ENCODE assay signal across 18 cellular contexts in the genomic region with DNA sequence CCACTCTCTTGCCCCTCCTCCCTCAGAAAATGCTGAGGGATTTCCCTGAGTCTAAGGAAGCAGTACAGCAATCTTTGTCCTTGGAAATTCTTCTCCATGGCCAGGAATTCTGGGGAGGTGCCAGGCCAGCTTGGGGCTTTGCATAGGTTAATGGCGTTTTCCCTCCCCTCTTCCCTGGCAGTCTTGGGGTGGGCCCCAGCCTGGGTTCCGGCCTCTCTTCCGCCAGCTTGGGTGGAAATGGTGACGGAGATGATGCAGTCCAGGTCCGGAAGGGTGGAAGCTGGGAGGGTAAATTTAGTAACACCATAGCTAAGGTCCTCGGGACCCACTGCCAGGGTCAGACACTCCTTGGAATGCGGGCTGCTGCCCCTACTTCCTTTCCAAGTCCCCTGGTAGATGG. TPM values are rescaled to one million over a fixed set of nuclear protein-coding genes. Genes with fewer than 3 reads are reported as not detected.
DNase-seq lines count a peak whose midpoint lies in the region; ATAC-seq, FAIRE-seq and TF ChIP-seq lines count a peak whose summit lies in the region.
"Had no signal": no experiment of that assay in that cellular context is flagged by ENCODE, and none has a peak within 500 bp of the region (broad histone marks: within the 10 kb centered on the region; RNA-seq: fewer than 3 reads in every experiment).

No MANE protein-coding gene starts in this region.

- H4K91ac ChIP-seq in IMR-90 (ENCODE audit: insufficient read depth, low read depth, low read length), result peak overlapping the region; percentile 90
- peak overlapping the region; percentile 12 for H4K91ac ChIP-seq in H1 (replicated peaks; ENCODE audit: insufficient read length, low read length)

- H3K27ac ChIP-seq in IMR-90 (ENCODE audit: insufficient read depth, low read length), result peak overlapping the region; percentile 60
- no peak overlapping the region for H3K27ac ChIP-seq in H1 (ENCODE audit: low read depth, low read length)
- peak overlapping the region in 1 of 3 donors; percentile 51 for H3K27ac ChIP-seq in right lobe of liver
- H3K27ac ChIP-seq in skin epidermis, result peak overlapping the region in 11 of 21 experiments; percentile 0 to 73 (median 52)
- H3K27ac ChIP-seq: C4-2B, WERI-Rb-1 had no signal

- no peak for TF ChIP-seq EP300 in H1 (IDR thresholded peaks at IDR 0.05; ENCODE audit: borderline replicate concordance in 1 of 2, low read depth in 2 of 2, low read length in 2 of 2)

- H3K27me3 ChIP-seq in IMR-90 (ENCODE audit: control insufficient read depth, insufficient read depth, low read length) (no peaks in the 10 kb centered on the region), H1 (replicated peaks in 1 of 4; ENCODE audit: control insufficient read depth in 3 of 4, extremely low read depth in 1 of 4, insufficient read depth in 3 of 4, low read length in 3 of 4) (peaks cover 32 to 42% (median 37%) of the 10 kb centered on the region in 4 experiments), right lobe of liver (peaks cover 0 to 9% of the 10 kb centered on the region in 2 donors)

- H2AK9ac ChIP-seq in IMR-90 (replicated peaks; ENCODE audit: low read depth, low read length, poor library complexity), result peak overlapping the region; percentile 97

- H3K18ac ChIP-seq in IMR-90 (ENCODE audit: low read depth, low read length) (peak overlapping the region; percentile 62), H1 (ENCODE audit: extremely low read depth, low read length) (peak overlapping the region; percentile 3; the same call in 1 of the 2 replicates)

- WGBS in IMR-90 (ENCODE audit: extremely low coverage in 2 of 2, insufficient read length in 1 of 2), 2 experiments, result no CpG with 5 or more reads among the region's 7 CpGs
- WGBS in H1 (ENCODE audit: extremely low coverage in 1 of 2, insufficient coverage in 1 of 2, insufficient read length in 1 of 2, insufficient replicate concordance in 2 of 2, low coverage in 1 of 2, low lambda C conversion rate in 2 of 2, missing lambda C conversion rate in 1 of 2), 2 experiments, result 83% methylated on average over 7 of the region's 7 CpGs; no CpG with 5 or more reads in 1 of the 2 experiments
- WGBS in right lobe of liver (ENCODE audit: insufficient coverage, low coverage, low lambda C conversion rate, missing lambda C conversion rate), result 44% methylated on average over 6 of the region's 7 CpGs

- H2BK12ac ChIP-seq in H1 (ENCODE audit: low read depth, low read length), result peak overlapping the region; percentile 3; the same call in 1 of the 2 replicates

- ATAC-seq in IMR-90 (ENCODE audit: low read depth), result no peak
- peak; percentile 2 to 15 (median 11) for ATAC-seq in right lobe of liver
- no peak for ATAC-seq in stimulated activated naive B cell treated with anti-CD40 and anti-IgM and Interleukin-4, amounts not matched to agents 10 μg/mL and 1 μg/mL and 100 μg/mL, for 72 hours (replicated peaks)
- ATAC-seq: naive thymus-derived CD4-positive, alpha-beta T cell; Panc1; stimulated activated naive CD8-positive, alpha-beta T cell treated with anti-CD3 and anti-CD28 coated beads, Interleukin-15, Interleukin-2, amounts not matched to agents 100 U/mL and 50 U/mL, for 24 hours had no signal

- POLR2A ChIA-PET in IMR-90 (lab: Charles Lee; ENCODE audit: unreplicated experiment) (no interaction called here), H1 (lab: Charles Lee; ENCODE audit: partially characterized antibody) (interaction anchor here (0.6 to 28.7 kb wide), 7 partner anchors 8 to 180 kb away, joined by 3 to 574 read pairs (median 4); a partner anchor contains a TSS)

- H2BK20ac ChIP-seq in IMR-90 (ENCODE audit: low read depth, low read length), result peak overlapping the region; percentile 71
- peak overlapping the region; percentile 8; the same call in 1 of the 2 replicates for H2BK20ac ChIP-seq in H1 (ENCODE audit: low read length)

- intact Hi-C loops in IMR-90 (cut with micrococcal nuclease), result no loop called here
- intact Hi-C loops in right lobe of liver (cut with DNase I), result no loop called here
- intact Hi-C loops in activated CD4-positive, alpha-beta T cell treated with anti-CD3 and anti-CD28 coated beads, Interleukin-2, amount 10 ng/mL, durations not matched to agents 24 days and 14 days (cut with micrococcal nuclease), result no loop called here

- H2AK5ac ChIP-seq in IMR-90 (ENCODE audit: low read depth, low read length), result peak overlapping the region; percentile 92
- H2AK5ac ChIP-seq in H1 (ENCODE audit: low read depth, low read length), result no peak overlapping the region

- H3K4me2 ChIP-seq in IMR-90 (ENCODE audit: low read depth, low read length) (peak overlapping the region; percentile 53), H1 (ENCODE audit: insufficient read depth in 1 of 2, low read depth in 2 of 2, low read length in 2 of 2) (0 out of 4 replicates have a peak overlapping the region, but pooled peaks have one; percentile 7 to 12)

- in situ Hi-C loops in IMR-90 (cut with MboI; ENCODE audit: low sequenced_read_pairs), result no loop called here

- H3K4ac ChIP-seq in IMR-90 (ENCODE audit: low read depth, low read length) (peak overlapping the region; percentile 94), H1 (replicated peaks; ENCODE audit: insufficient read length, low read depth, low read length) (no peak overlapping the region)

- H3K4me3 Mint-ChIP-seq in activated CD4-positive, alpha-beta T cell treated with anti-CD3 and anti-CD28 coated beads, Interleukin-2, amount 10 ng/mL, durations not matched to agents 24 days and 14 days, result no peak overlapping the region
- H3K4me3 Mint-ChIP-seq in stimulated activated naive B cell treated with anti-CD40 and anti-IgM and Interleukin-4, amounts not matched to agents 10 μg/mL and 1 μg/mL and 100 μg/mL, for 72 hours, result no peak overlapping the region
- H3K4me3 Mint-ChIP-seq: activated T-helper 1 cell treated with anti-CD3 and anti-CD28 coated beads, Interleukin-12 subunit alpha, Interleukin-12 subunit beta, Interleukin-2, Interleukin-4 antibody, amounts not matched to agents 30 ng/mL and 10 ng/mL and 1 ng/mL, durations not matched to agents 14 hours and 24 hours and 36 hours; dendritic cell treated with granulocyte-macrophage colony-stimulating factor and Interleukin-4, amounts not matched to agents 40 ng/mL and 50 ng/mL, for 4 days; naive thymus-derived CD4-positive, alpha-beta T cell had no signal

- DNase-seq in IMR-90, result peak; percentile 23
- DNase-seq in H1 (ENCODE audit: low read depth in 1 of 2, low spot score in 2 of 2), result no peak
- peak in 2 of 3 donors; percentile 41 to 51 for DNase-seq in right lobe of liver
- DNase-seq in activated CD4-positive, alpha-beta T cell treated with anti-CD3 and anti-CD28 coated beads, Interleukin-2, amount 10 ng/mL, durations not matched to agents 24 days and 14 days, result no peak
- no peak for DNase-seq in DMS114 treated with DMSO at 0.1 percent for 48 hours (lab: John Stamatoyannopoulos, UW; ENCODE audit: unreplicated experiment)
- no peak for DNase-seq in stimulated activated naive B cell treated with anti-CD40 and anti-IgM and Interleukin-4, amounts not matched to agents 10 μg/mL and 1 μg/mL and 100 μg/mL, for 72 hours
- DNase-seq in SIG-M5 treated with dmso at 0.1 percent for 504 hours (lab: John Stamatoyannopoulos, UW; ENCODE audit: unreplicated experiment), result no peak
- DNase-seq: hippocampal formation; NCI-H2171 treated with DMSO at 0.1 percent for 48 hours; stimulated activated CD4-positive, alpha-beta T cell treated with anti-CD3 and anti-CD28 coated beads, Interleukin-1b, Interleukin-23, amount 100 ng/mL, for 48 hours; stimulated activated naive CD8-positive, alpha-beta T cell treated with anti-CD3 and anti-CD28 coated beads, Interleukin-15, Interleukin-2, amounts not matched to agents 100 U/mL and 50 U/mL, for 24 hours; WERI-Rb-1 had no signal

- H3K27ac Mint-ChIP-seq in activated CD4-positive, alpha-beta T cell treated with anti-CD3 and anti-CD28 coated beads, Interleukin-2, amount 10 ng/mL, durations not matched to agents 24 days and 14 days, result no peak overlapping the region
- no peak overlapping the region for H3K27ac Mint-ChIP-seq in stimulated activated naive B cell treated with anti-CD40 and anti-IgM and Interleukin-4, amounts not matched to agents 10 μg/mL and 1 μg/mL and 100 μg/mL, for 72 hours
- H3K27ac Mint-ChIP-seq: activated T-helper 1 cell treated with anti-CD3 and anti-CD28 coated beads, Interleukin-12 subunit alpha, Interleukin-12 subunit beta, Interleukin-2, Interleukin-4 antibody, amounts not matched to agents 30 ng/mL and 10 ng/mL and 1 ng/mL, durations not matched to agents 14 hours and 24 hours and 36 hours; dendritic cell treated with granulocyte-macrophage colony-stimulating factor and Interleukin-4, amounts not matched to agents 40 ng/mL and 50 ng/mL, for 4 days; naive thymus-derived CD4-positive, alpha-beta T cell had no signal

- H2BK15ac ChIP-seq in IMR-90 (ENCODE audit: low read depth, low read length), result peak overlapping the region; percentile 12; the same call in 1 of the 3 replicates
- H2BK15ac ChIP-seq in H1 (ENCODE audit: low read length), result no peak overlapping the region

- peaks cover 21% of the 10 kb centered on the region for H3K4me1 Mint-ChIP-seq in activated CD4-positive, alpha-beta T cell treated with anti-CD3 and anti-CD28 coated beads, Interleukin-2, amount 10 ng/mL, durations not matched to agents 24 days and 14 days
- peaks cover 19 to 30% of the 10 kb centered on the region in 2 donors for H3K4me1 Mint-ChIP-seq in stimulated activated naive B cell treated with anti-CD40 and anti-IgM and Interleukin-4, amounts not matched to agents 10 μg/mL and 1 μg/mL and 100 μg/mL, for 72 hours

- peak overlapping the region; percentile 83 for H2BK120ac ChIP-seq in IMR-90 (ENCODE audit: low read depth, low read length)
- H2BK120ac ChIP-seq in H1 (replicated peaks; ENCODE audit: low read depth, low read length), result peak overlapping the region; percentile 1

- peaks cover 32% of the 10 kb centered on the region; the same call in 1 of the 2 replicates for H3K23me2 ChIP-seq in H1 (ENCODE audit: low read depth, low read length)

- H3K9ac ChIP-seq in IMR-90 (ENCODE audit: low read depth, low read length), result peak overlapping the region; percentile 57
- H3K9ac ChIP-seq in H1 (replicated peaks in 1 of 4; ENCODE audit: extremely low read depth in 1 of 4, low read depth in 3 of 4, low read length in 3 of 4), result no peak overlapping the region

- H3K79me2 ChIP-seq in H1 (ENCODE audit: control insufficient read depth in 1 of 2, insufficient read depth in 2 of 2, low read length in 2 of 2), result no peaks in the 10 kb centered on the region

- H3K9me3 ChIP-seq in IMR-90 (ENCODE audit: control insufficient read depth, insufficient read depth, low read length), result no peaks in the 10 kb centered on the region
- no peaks in the 10 kb centered on the region; a peak in 1 of 4 replicates for H3K9me3 ChIP-seq in H1 (ENCODE audit: insufficient read depth in 2 of 2, low read depth in 1 of 2, low read length in 1 of 2)
- no peaks in the 10 kb centered on the region for H3K9me3 ChIP-seq in right lobe of liver

- H4K5ac ChIP-seq in IMR-90 (ENCODE audit: low read depth, low read length) (peak overlapping the region; percentile 79), H1 (ENCODE audit: insufficient read length, low read depth, low read length) (peak overlapping the region; percentile 2)

- H3K27me3 Mint-ChIP-seq in activated CD4-positive, alpha-beta T cell treated with anti-CD3 and anti-CD28 coated beads, Interleukin-2, amount 10 ng/mL, durations not matched to agents 24 days and 14 days, result peaks cover 28% of the 10 kb centered on the region
- peaks cover 48% of the 10 kb centered on the region in 2 donors for H3K27me3 Mint-ChIP-seq in stimulated activated naive B cell treated with anti-CD40 and anti-IgM and Interleukin-4, amounts not matched to agents 10 μg/mL and 1 μg/mL and 100 μg/mL, for 72 hours

- TF ChIP-seq POLR2A in IMR-90 (IDR thresholded peaks at IDR 0.05; ENCODE audit: low read depth, low read length) (no peak), H1 (IDR thresholded peaks at IDR 0.05; ENCODE audit: control extremely low read depth in 1 of 2, low read depth in 2 of 2, low read length in 2 of 2) (no peak), right lobe of liver (IDR thresholded peaks at IDR 0.05) (no peak)

- H3K36me3 ChIP-seq in IMR-90 (ENCODE audit: control insufficient read depth, insufficient read depth, low read length), result peaks cover 35% of the 10 kb centered on the region
- peaks cover 0 to 12% (median 0%) of the 10 kb centered on the region in 4 experiments; a peak in 1 of 8 replicates for H3K36me3 ChIP-seq in H1 (ENCODE audit: control insufficient read depth in 2 of 4, insufficient read depth in 4 of 4, low read length in 3 of 4)
- no peaks in the 10 kb centered on the region for H3K36me3 ChIP-seq in right lobe of liver
- H3K36me3 ChIP-seq: WERI-Rb-1 had no signal

- peak overlapping the region; percentile 95 for H3K14ac ChIP-seq in IMR-90 (replicated peaks; ENCODE audit: low read depth, low read length)
- H3K14ac ChIP-seq in H1 (ENCODE audit: insufficient read length), result no peak overlapping the region

- TF ChIP-seq RAD21 in IMR-90 (IDR thresholded peaks at IDR 0.05; ENCODE audit: low read length) (no peak), H1 (IDR thresholded peaks at IDR 0.05 in 1 of 2, conservative IDR thresholded peaks at IDR 0.05 in 1 of 2; ENCODE audit: low read depth in 2 of 2, low read length in 2 of 2) (no peak)

- peaks cover 6% of the 10 kb centered on the region for H3K36me3 Mint-ChIP-seq in activated CD4-positive, alpha-beta T cell treated with anti-CD3 and anti-CD28 coated beads, Interleukin-2, amount 10 ng/mL, durations not matched to agents 24 days and 14 days (ENCODE audit: low read depth)
- H3K36me3 Mint-ChIP-seq in stimulated activated naive B cell treated with anti-CD40 and anti-IgM and Interleukin-4, amounts not matched to agents 10 μg/mL and 1 μg/mL and 100 μg/mL, for 72 hours, result peaks cover 1 to 3% of the 10 kb centered on the region in 2 donors

- H3K56ac ChIP-seq in IMR-90 (ENCODE audit: extremely low read depth, insufficient read depth, low read length) (no peak overlapping the region), H1 (replicated peaks; ENCODE audit: insufficient read length, low read depth, low read length) (no peak overlapping the region)

- H3K79me1 ChIP-seq in IMR-90 (ENCODE audit: low read depth in 1 of 2, low read length in 2 of 2) (peaks cover 26 to 60% of the 10 kb centered on the region in 2 experiments; a peak in 3 of 4 replicates), H1 (ENCODE audit: low read depth, low read length) (no peaks in the 10 kb centered on the region)

- peak overlapping the region; percentile 54 for H2AFZ ChIP-seq in IMR-90 (replicated peaks; ENCODE audit: low read length, poor library complexity)
- peak overlapping the region; percentile 22; the same call in 1 of the 2 replicates for H2AFZ ChIP-seq in H1 (ENCODE audit: low read length)

- H4K8ac ChIP-seq in IMR-90 (ENCODE audit: low read depth in 2 of 2, low read length in 2 of 2) (peak overlapping the region; percentile 13 to 86; a peak in 3 of 4 replicates), H1 (ENCODE audit: extremely low read depth, insufficient read depth, low read length) (no peak overlapping the region)

- peak overlapping the region; percentile 82 for H2BK5ac ChIP-seq in IMR-90 (ENCODE audit: low read depth, low read length, poor library complexity, severe bottlenecking)
- no peak overlapping the region; the same call in 1 of the 2 replicates for H2BK5ac ChIP-seq in H1 (ENCODE audit: low read depth, low read length)

- peaks cover 35% of the 10 kb centered on the region for H3K9me1 ChIP-seq in IMR-90 (ENCODE audit: insufficient read depth, low read length)

- H3K9me3 Mint-ChIP-seq in activated CD4-positive, alpha-beta T cell treated with anti-CD3 and anti-CD28 coated beads, Interleukin-2, amount 10 ng/mL, durations not matched to agents 24 days and 14 days, result no peaks in the 10 kb centered on the region
- H3K9me3 Mint-ChIP-seq in stimulated activated naive B cell treated with anti-CD40 and anti-IgM and Interleukin-4, amounts not matched to agents 10 μg/mL and 1 μg/mL and 100 μg/mL, for 72 hours, result no peaks in the 10 kb centered on the region
- H3K9me3 Mint-ChIP-seq: activated T-helper 1 cell treated with anti-CD3 and anti-CD28 coated beads, Interleukin-12 subunit alpha, Interleukin-12 subunit beta, Interleukin-2, Interleukin-4 antibody, amounts not matched to agents 30 ng/mL and 10 ng/mL and 1 ng/mL, durations not matched to agents 14 hours and 24 hours and 36 hours; dendritic cell treated with granulocyte-macrophage colony-stimulating factor and Interleukin-4, amounts not matched to agents 40 ng/mL and 50 ng/mL, for 4 days; naive thymus-derived CD4-positive, alpha-beta T cell had no signal

- dilution Hi-C loops in IMR-90 (cut with HindIII; ENCODE audit: low sequenced_read_pairs, unreplicated experiment), result no loop called here

- peak overlapping the region; percentile 87 for H3K23ac ChIP-seq in IMR-90 (ENCODE audit: low read depth, low read length)
- H3K23ac ChIP-seq in H1 (ENCODE audit: insufficient read length), result no peak overlapping the region

- peaks cover 29% of the 10 kb centered on the region for H3K4me1 ChIP-seq in IMR-90 (ENCODE audit: control insufficient read depth, insufficient read depth, low read length)
- peaks cover 15 to 57% (median 33%) of the 10 kb centered on the region in 4 experiments for H3K4me1 ChIP-seq in H1 (replicated peaks in 1 of 4; ENCODE audit: control insufficient read depth in 3 of 4, insufficient read depth in 4 of 4, low read length in 3 of 4)
- peaks cover 0 to 15% (median 4%) of the 10 kb centered on the region in 4 donors for H3K4me1 ChIP-seq in right lobe of liver

- H3K4me3 ChIP-seq in IMR-90 (ENCODE audit: insufficient read depth, low read depth, low read length), result no peak overlapping the region
- H3K4me3 ChIP-seq in H1 (ENCODE audit: extremely low read depth in 1 of 4, insufficient read depth in 2 of 4, low read depth in 3 of 4, low read length in 4 of 4), result 0 out of 8 replicates have a peak overlapping the region, but pooled peaks of 1 of the 4 experiments have one; percentile 5
- H3K4me3 ChIP-seq in right lobe of liver, result no peak overlapping the region
- H3K4me3 ChIP-seq in skin epidermis, result no peak overlapping the region

- H4K20me1 ChIP-seq in IMR-90 (ENCODE audit: insufficient read depth, low read length) (peaks cover 10% of the 10 kb centered on the region), H1 (replicated peaks in 1 of 2; ENCODE audit: control insufficient read depth in 1 of 2, insufficient read depth in 2 of 2, low read length in 2 of 2) (peaks cover 0 to 7% of the 10 kb centered on the region in 2 experiments)

- no TSS peak for BruUV-seq in IMR-90 (replicated peaks; lab: Mats Ljungman, UMichigan)

- CTCF ChIA-PET in IMR-90 (lab: Yijun Ruan, JAX), result interaction anchor here (0.7 to 1.2 kb wide), 3 partner anchors 9 to 36 kb away, joined by 4 to 9 read pairs (median 5); no protein-coding TSS in a partner anchor
- CTCF ChIA-PET in H1 (lab: Charles Lee; ENCODE audit: partially characterized antibody), result interaction anchor here (0.6 to 25.3 kb wide), 10 partner anchors 12 to 556 kb away, joined by 3 to 435 read pairs (median 4); a partner anchor contains a TSS

- TF ChIP-seq CTCF in IMR-90 (conservative IDR thresholded peaks at IDR 0.05; ENCODE audit: low read depth, low read length), result no peak
- no peak for TF ChIP-seq CTCF in H1 (IDR thresholded peaks at IDR 0.05; ENCODE audit: control extremely low read depth in 1 of 3, insufficient read depth in 1 of 3, low read depth in 1 of 3, low read length in 3 of 3)
- TF ChIP-seq CTCF in right lobe of liver (IDR thresholded peaks at IDR 0.05), result no peak

- no peak for FAIRE-seq in H1 (lab: Jason Lieb, UNC)

RNA-seq across cellular contexts. Expression of a gene that starts 5.0 kb away (rescaled TPM):
- total RNA-seq in IMR-90 (2012; rRNA removed) (40.0 and 41.7 TPM in 2 replicates), right lobe of liver (10 to 100 TPM in 1 of 6 experiments, 1 to 10 TPM in 5; 5.4 to 11.7 (median 6.3) TPM)
- polyA plus RNA-seq in IMR-90 (2012; rRNA removed) (90.4 and 96.4 TPM in 2 replicates), H1 (2011; rRNA removed) (53.9 and 70.6 TPM in 2 replicates)
- 60.4 and 83.0 TPM in 2 replicates for polyA plus RNA-seq in IMR-90 (2012; cell fraction: cytosol; rRNA removed)
- 350 and 414 TPM in 2 replicates for polyA plus RNA-seq in IMR-90 (2012; cell fraction: nucleus; rRNA removed; ENCODE audit: low replicate concordance)
- 74.8 and 74.9 TPM in 2 replicates for total RNA-seq in H1 (2021; fragmentation: NEBNext Ultra II Directional; extraction: Animal tissue kit (Norgen Biotek cat#: 25700))
- 66.4 TPM for polyA plus RNA-seq in H1 (2011; cell fraction: cytosol; rRNA removed)
- 211 TPM for polyA plus RNA-seq in H1 (2011; cell fraction: nucleus; rRNA removed)
- 47.2 to 67.0 TPM (median 64.5 TPM) in 4 replicates for polyA plus RNA-seq in H1 (2012, experiment 1 of 2)
- polyA plus RNA-seq in H1 (2012, experiment 2 of 2), result 57.7 TPM
- polyA plus RNA-seq in H1 (2013, experiment 1 of 2), result 44.2 TPM
- polyA plus RNA-seq in H1 (2013, experiment 2 of 2), result 40.0 TPM
- polyA minus RNA-seq in H1 (2011; rRNA and poly(A)+ RNA removed), result 57.0 and 74.3 TPM in 2 replicates
- polyA minus RNA-seq in H1 (2011; cell fraction: cytosol; rRNA and poly(A)+ RNA removed), result 57.3 TPM
- 100 TPM for polyA minus RNA-seq in H1 (2011; cell fraction: nucleus; rRNA and poly(A)+ RNA removed)
- 1.3 and 1.7 TPM in 2 replicates for total RNA-seq in activated CD4-positive, alpha-beta T cell treated with anti-CD3 and anti-CD28 coated beads, Interleukin-2, amount 10 ng/mL, durations not matched to agents 24 days and 14 days

RNA-seq across cellular contexts. Expression of a gene that starts 40.2 kb away (rescaled TPM):
- total RNA-seq in IMR-90 (2012; rRNA removed) (148 and 176 TPM in 2 replicates), right lobe of liver (10 to 100 TPM; 58.3 to 91.7 (median 75.8) TPM)
- polyA plus RNA-seq in IMR-90 (2012; rRNA removed) (212 and 215 TPM in 2 replicates), H1 (2011; rRNA removed) (82.1 and 146 TPM in 2 replicates)
- polyA plus RNA-seq in IMR-90 (2012; cell fraction: cytosol; rRNA removed), result 47.6 and 72.9 TPM in 2 replicates
- 17.0 and 104 TPM in 2 replicates for polyA plus RNA-seq in IMR-90 (2012; cell fraction: nucleus; rRNA removed; ENCODE audit: low replicate concordance)
- total RNA-seq in H1 (2021; fragmentation: NEBNext Ultra II Directional; extraction: Animal tissue kit (Norgen Biotek cat#: 25700)), result 132 and 137 TPM in 2 replicates
- polyA plus RNA-seq in H1 (2011; cell fraction: cytosol; rRNA removed), result 116 TPM
- 39.9 TPM for polyA plus RNA-seq in H1 (2011; cell fraction: nucleus; rRNA removed)
- 85.3 to 107 TPM (median 98.7 TPM) in 4 replicates for polyA plus RNA-seq in H1 (2012, experiment 1 of 2)
- 13.3 TPM for polyA plus RNA-seq in H1 (2012, experiment 2 of 2)
- polyA plus RNA-seq in H1 (2013, experiment 1 of 2), result 103 TPM
- 99.4 TPM for polyA plus RNA-seq in H1 (2013, experiment 2 of 2)
- 135 and 136 TPM in 2 replicates for polyA minus RNA-seq in H1 (2011; rRNA and poly(A)+ RNA removed)
- 75.7 TPM for polyA minus RNA-seq in H1 (2011; cell fraction: cytosol; rRNA and poly(A)+ RNA removed)
- polyA minus RNA-seq in H1 (2011; cell fraction: nucleus; rRNA and poly(A)+ RNA removed), result 32.1 TPM
- total RNA-seq in activated CD4-positive, alpha-beta T cell treated with anti-CD3 and anti-CD28 coated beads, Interleukin-2, amount 10 ng/mL, durations not matched to agents 24 days and 14 days, result 147 and 150 TPM in 2 replicates

RNA-seq across cellular contexts. Expression of a gene that starts 46.6 kb away (rescaled TPM):
- 45.5 and 46.2 TPM in 2 replicates for total RNA-seq in IMR-90 (2012; rRNA removed)
- 27.7 and 30.1 TPM in 2 replicates for polyA plus RNA-seq in IMR-90 (2012; rRNA removed)
- 11.6 and 13.5 TPM in 2 replicates for polyA plus RNA-seq in IMR-90 (2012; cell fraction: cytosol; rRNA removed)
- polyA plus RNA-seq in IMR-90 (2012; cell fraction: nucleus; rRNA removed; ENCODE audit: low replicate concordance), result 16.9 and 37.4 TPM in 2 replicates
- total RNA-seq in H1 (2021; fragmentation: NEBNext Ultra II Directional; extraction: Animal tissue kit (Norgen Biotek cat#: 25700)), result 11.2 and 11.5 TPM in 2 replicates
- polyA plus RNA-seq in H1 (2011; rRNA removed), result 10.3 and 12.3 TPM in 2 replicates
- 14.9 TPM for polyA plus RNA-seq in H1 (2011; cell fraction: cytosol; rRNA removed)
- 8.9 TPM for polyA plus RNA-seq in H1 (2011; cell fraction: nucleus; rRNA removed)
- polyA plus RNA-seq in H1 (2012, experiment 1 of 2), result 6.6 to 9.9 TPM (median 8.1 TPM) in 4 replicates
- polyA plus RNA-seq in H1 (2012, experiment 2 of 2), result 5.2 TPM
- polyA plus RNA-seq in H1 (2013, experiment 1 of 2), result 8.8 TPM
- polyA plus RNA-seq in H1 (2013, experiment 2 of 2), result 9.4 TPM
- 14.8 and 15.0 TPM in 2 replicates for polyA minus RNA-seq in H1 (2011; rRNA and poly(A)+ RNA removed)
- polyA minus RNA-seq in H1 (2011; cell fraction: cytosol; rRNA and poly(A)+ RNA removed), result 5.4 TPM
- polyA minus RNA-seq in H1 (2011; cell fraction: nucleus; rRNA and poly(A)+ RNA removed), result 7.8 TPM
- total RNA-seq in right lobe of liver, result 1 to 10 TPM; 4.0 to 6.4 (median 5.2) TPM
- total RNA-seq in activated CD4-positive, alpha-beta T cell treated with anti-CD3 and anti-CD28 coated beads, Interleukin-2, amount 10 ng/mL, durations not matched to agents 24 days and 14 days, result 17.6 and 19.1 TPM in 2 replicates

Comparison
In these comparisons a context has a peak if more than half of its experiments do, and no peak if none do; other contexts are left out.
1. ATAC-seq: peak in right lobe of liver (4 of 4); none in IMR-90 (single experiment) and stimulated activated naive B cell treated with anti-CD40 and anti-IgM and Interleukin-4, amounts not matched to agents 10 μg/mL and 1 μg/mL and 100 μg/mL, for 72 hours (0 of 2).
2. DNase-seq: peak in IMR-90 (single experiment) and right lobe of liver (2 of 3); none in H1 (0 of 2), activated CD4-positive, alpha-beta T cell treated with anti-CD3 and anti-CD28 coated beads, Interleukin-2, amount 10 ng/mL, durations not matched to agents 24 days and 14 days (single experiment), DMS114 treated with DMSO at 0.1 percent for 48 hours (single experiment), stimulated activated naive B cell treated with anti-CD40 and anti-IgM and Interleukin-4, amounts not matched to agents 10 μg/mL and 1 μg/mL and 100 μg/mL, for 72 hours (single experiment) and SIG-M5 treated with dmso at 0.1 percent for 504 hours (single experiment).